In genomic region chr9:81559197-81559596, GRCh38 we compare ENCODE assay signal across 1 cellular context.
TF ChIP-seq lines count a peak whose summit lies in the region.

No MANE protein-coding gene starts in this region.

TF ChIP-seq in SK-N-SH treated with all-trans-retinoic acid at 6 μM for 48 hours, 23 proteins besides CTCF, POLR2A, EP300 and RAD21 (continued from another document):
- TF ChIP-seq CREB5 (CRISPR knock-in tag; IDR thresholded peaks at IDR 0.05; ENCODE audit: low read depth), result no peak
- no peak for TF ChIP-seq POU6F1 (CRISPR knock-in tag; IDR thresholded peaks at IDR 0.05; ENCODE audit: borderline replicate concordance, low read depth)
- TF ChIP-seq BACH2 (CRISPR knock-in tag; IDR thresholded peaks at IDR 0.05; ENCODE audit: borderline replicate concordance), result no peak
- no peak for TF ChIP-seq ESRRG (CRISPR knock-in tag; IDR thresholded peaks at IDR 0.05)
- no peak for TF ChIP-seq TOX (CRISPR knock-in tag; IDR thresholded peaks at IDR 0.05; ENCODE audit: borderline replicate concordance)
